In the genomic region with DNA sequence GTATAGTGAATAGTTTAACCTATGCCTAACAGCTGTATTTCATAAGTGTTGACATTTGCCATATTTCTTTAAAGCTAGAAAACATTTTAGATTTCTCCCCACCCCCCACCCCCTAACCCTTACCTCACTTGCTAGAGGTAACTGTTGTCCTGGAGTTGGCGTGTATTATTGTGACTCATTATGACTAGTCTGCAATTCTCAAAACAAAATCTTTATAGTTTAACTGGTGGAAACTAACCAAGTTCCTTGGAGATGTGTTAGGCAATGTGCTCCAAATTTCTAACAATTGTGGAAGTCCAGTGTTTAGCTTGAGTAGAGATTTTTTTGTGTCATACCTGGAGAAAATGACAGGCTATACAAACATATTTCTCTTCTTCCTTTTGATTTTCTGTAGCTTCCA, we compare ENCODE assay signal across 12 cellular contexts. TPM values are rescaled to one million over a fixed set of nuclear protein-coding genes. Genes with fewer than 3 reads are reported as not detected.
DNase-seq lines count a peak whose midpoint lies in the region; ATAC-seq, FAIRE-seq and TF ChIP-seq lines count a peak whose summit lies in the region.
"Had no signal": no experiment of that assay in that cellular context is flagged by ENCODE, and none has a peak within 500 bp of the region (broad histone marks: within the 10 kb centered on the region; RNA-seq: fewer than 3 reads in every experiment).

No MANE protein-coding gene starts in this region.

- no peak for TF ChIP-seq POLR2A in vagina (IDR thresholded peaks at IDR 0.05)

- peaks cover 16% of the 10 kb centered on the region for H3K4me1 ChIP-seq in vagina

- ATAC-seq in HG03520 (IDR thresholded peaks at IDR 0.05; ENCODE audit: unreplicated experiment), result no peak
- ATAC-seq: naive thymus-derived CD4-positive, alpha-beta T cell; T-cell had no signal

- POLR2A ChIA-PET in AG04450 (lab: Yijun Ruan, JAX), result interaction anchor here (0.8 to 1.2 kb wide), 2 partner anchors 16 to 57 kb away, joined by 3 read pairs; no protein-coding TSS in a partner anchor

- intact Hi-C loops in vagina (cut with DNase I), result no loop called here

- peak; percentile 74 for DNase-seq in AG04450 (ENCODE audit: low read depth, low spot score)
- DNase-seq in HS-5 (ENCODE audit: low read depth), result peak; percentile 47
- DNase-seq in astrocyte of the spinal cord (ENCODE audit: low read depth, low spot score), result peak; percentile 93
- peak; percentile 83 for DNase-seq in kidney epithelial cell (ENCODE audit: low read depth)
- no peak for DNase-seq in D721Med (ENCODE audit: insufficient read length, low spot score)
- no peak for DNase-seq in ureter (ENCODE audit: low spot score)
- no peak for DNase-seq in vagina (ENCODE audit: extremely low spot score in 2 of 2)
- DNase-seq: cerebellar nuclear complex; naive thymus-derived CD4-positive, alpha-beta T cell; NCI-H510A; T-cell had no signal

- H3K9me3 ChIP-seq in AG04450 (ENCODE audit: control insufficient read depth, insufficient read depth, low read length), result no peaks in the 10 kb centered on the region
- no peaks in the 10 kb centered on the region for H3K9me3 ChIP-seq in vagina

- H3K27me3 ChIP-seq in AG04450 (ENCODE audit: control insufficient read depth, insufficient read depth, low read length) (no peaks in the 10 kb centered on the region), kidney epithelial cell (ENCODE audit: control insufficient read depth, insufficient read depth, low read length) (no peaks in the 10 kb centered on the region), vagina (no peaks in the 10 kb centered on the region)

- H3K36me3 ChIP-seq in kidney epithelial cell (ENCODE audit: control insufficient read depth, insufficient read depth, low read length), result no peaks in the 10 kb centered on the region
- peaks cover 0 to 9% of the 10 kb centered on the region in 2 donors for H3K36me3 ChIP-seq in vagina

- in situ Hi-C loops in astrocyte of the spinal cord (cut with HindIII; ENCODE audit: low sequenced_read_pairs), result no loop called here

- no peak for TF ChIP-seq CTCF in AG04450 (IDR thresholded peaks at IDR 0.05; ENCODE audit: low read depth, low read length)
- TF ChIP-seq CTCF in astrocyte of the spinal cord (IDR thresholded peaks at IDR 0.05; ENCODE audit: low read depth, low read length), result no peak
- TF ChIP-seq CTCF in kidney epithelial cell (IDR thresholded peaks at IDR 0.05; ENCODE audit: insufficient read depth, low read length, poor library complexity, severe bottlenecking), result no peak
- TF ChIP-seq CTCF in D721Med (IDR thresholded peaks at IDR 0.05; ENCODE audit: insufficient read depth, missing control alignments), result no peak
- TF ChIP-seq CTCF in vagina (IDR thresholded peaks at IDR 0.05), result no peak

- H3K4me3 ChIP-seq in AG04450 (ENCODE audit: low read depth, low read length) (no peak overlapping the region), astrocyte of the spinal cord (ENCODE audit: low read depth, low read length) (no peak overlapping the region), kidney epithelial cell (ENCODE audit: low read depth, low read length) (no peak overlapping the region), vagina (no peak overlapping the region)

- no peak for FAIRE-seq in D721Med (lab: Jason Lieb, UNC)

- CTCF ChIA-PET in AG04450 (lab: Charles Lee), result interaction anchor here (0.6 to 0.9 kb wide), 2 partner anchors 23 to 137 kb away, joined by 3 to 5 read pairs; no protein-coding TSS in a partner anchor

- H3K27ac ChIP-seq in AG04450 (ENCODE audit: low read depth, low read length) (no peak overlapping the region), vagina (no peak overlapping the region)

RNA-seq across cellular contexts. Expression of a gene that starts 38.0 kb away (rescaled TPM):
- polyA plus RNA-seq in AG04450 (2011; rRNA removed), result 0.09 and 0.14 TPM in 2 replicates
- not detected in 2 replicates for polyA minus RNA-seq in AG04450 (2011; rRNA and poly(A)+ RNA removed)
- not detected in 2 replicates for total RNA-seq in kidney epithelial cell
- total RNA-seq in ureter, result not detected
- total RNA-seq in vagina, result not detected
- total RNA-seq: naive thymus-derived CD4-positive, alpha-beta T cell; T-cell had no signal
- polyA plus RNA-seq: naive thymus-derived CD4-positive, alpha-beta T cell had no signal

RNA-seq across cellular contexts. Expression of a gene that starts 42.5 kb away (rescaled TPM):
- 30.7 and 44.3 TPM in 2 replicates for polyA plus RNA-seq in AG04450 (2011; rRNA removed)
- 6.8 and 14.8 TPM in 2 replicates for polyA minus RNA-seq in AG04450 (2011; rRNA and poly(A)+ RNA removed)
- total RNA-seq in kidney epithelial cell, result 26.8 and 29.5 TPM in 2 replicates
- 15.8 TPM for total RNA-seq in ureter
- 18.9 TPM for total RNA-seq in vagina

Comparison
In these comparisons a context has a peak if more than half of its experiments do, and no peak if none do; other contexts are left out.
1. DNase-seq: peak in AG04450 (single experiment), HS-5 (single experiment), astrocyte of the spinal cord (single experiment) and kidney epithelial cell (single experiment); none in D721Med (single experiment), ureter (single experiment) and vagina (0 of 2).